22 cellular contexts compared by ENCODE assay signal in the genomic region with DNA sequence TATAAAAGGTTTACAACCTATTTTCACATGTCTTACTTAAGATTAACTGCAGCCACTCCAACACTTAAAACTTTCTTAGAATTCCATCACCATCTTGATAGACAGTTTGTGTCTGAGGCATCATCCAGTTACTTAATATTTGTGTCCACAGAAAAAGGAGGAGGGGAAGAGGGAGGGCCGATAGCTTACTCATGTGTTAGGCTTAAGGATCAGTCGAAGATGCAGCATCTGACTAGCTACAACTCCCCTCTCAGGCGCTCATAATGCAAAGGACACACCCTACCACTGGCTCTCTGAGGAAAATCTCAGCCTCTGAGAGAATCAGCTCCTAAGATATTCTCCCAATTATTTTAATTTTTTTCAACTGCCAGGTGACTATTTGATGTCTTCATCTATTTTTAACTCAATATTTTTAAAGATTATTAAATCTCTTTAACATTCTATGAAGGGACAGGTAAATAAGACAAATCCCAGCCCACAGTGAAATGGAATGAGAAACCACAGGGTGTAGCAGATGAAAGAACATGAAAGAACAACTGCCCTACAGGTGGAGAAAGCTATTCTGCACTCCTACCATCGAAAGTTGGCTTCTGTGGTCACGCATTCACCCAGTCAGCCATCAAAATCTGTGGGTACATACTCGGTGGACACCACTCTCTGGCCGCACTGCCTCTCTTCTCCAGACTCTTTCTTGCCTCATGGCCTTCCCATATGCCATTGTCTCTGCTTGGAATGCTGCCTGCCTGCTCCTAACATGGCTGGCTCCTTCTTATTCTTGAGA.
"Had no signal": no experiment of that assay in that cellular context is flagged by ENCODE, and none has a peak within 500 bp of the region (broad histone marks: within the 10 kb centered on the region; RNA-seq: fewer than 3 reads in every experiment).

No MANE protein-coding gene starts in this region.

- H3K27ac Mint-ChIP-seq: activated naive CD8-positive, alpha-beta T cell; activated T-cell treated with anti-CD3 and anti-CD28 coated beads, Interleukin-2, amount 50 U/mL, for 24 hours; activated T-helper 2 cell treated with anti-CD3 and anti-CD28 coated beads, Interferon-gamma antibody, Interleukin-2, Interleukin-4, amounts not matched to agents 10 μg/mL and 5 μg/mL and 100 μg/mL, durations not matched to agents 14 hours and 24 hours and 36 hours; stimulated activated memory B cell treated with anti-CD40 and anti-IgM and Interleukin-4, amounts not matched to agents 10 μg/mL and 1 μg/mL and 100 μg/mL, for 72 hours; WTC11 had no signal

- H3K4me3 Mint-ChIP-seq: activated naive CD8-positive, alpha-beta T cell; activated T-cell treated with anti-CD3 and anti-CD28 coated beads, Interleukin-2, amount 50 U/mL, for 24 hours; stimulated activated memory B cell treated with anti-CD40 and anti-IgM and Interleukin-4, amounts not matched to agents 10 μg/mL and 1 μg/mL and 100 μg/mL, for 72 hours; WTC11 had no signal

- H3K36me3 Mint-ChIP-seq: WTC11 had no signal

- H3K27me3 ChIP-seq: adrenal gland, colonic mucosa, dorsolateral prefrontal cortex, testis, vagina had no signal

- H3K36me3 ChIP-seq: adrenal gland, colonic mucosa had no signal

- H3K4me1 ChIP-seq: adrenal gland, colonic mucosa, testis, vagina had no signal

- DNase-seq: activated CD8-positive, alpha-beta memory T cell treated with anti-CD3 and anti-CD28 coated beads, Interleukin-2, amount 50 U/mL, for 4 hours; activated naive CD4-positive, alpha-beta T cell; activated T-cell treated with anti-CD3 and anti-CD28 coated beads, Interleukin-2, amount 50 U/mL, for 24 hours; adrenal gland; colonic mucosa; dorsolateral prefrontal cortex; foreskin fibroblast; kidney; naive thymus-derived CD4-positive, alpha-beta T cell; small intestine; stimulated activated CD4-positive, alpha-beta T cell treated with anti-CD3 and anti-CD28 coated beads, Interleukin-2, amount 100 ng/mL, for 24 hours; T-helper 9 cell; testis; trophoblast cell had no signal

- H3K4me1 Mint-ChIP-seq: WTC11 had no signal

- H3K27ac ChIP-seq: adrenal gland, colonic mucosa, testis, vagina had no signal

- H3K9me3 Mint-ChIP-seq: activated T-cell treated with anti-CD3 and anti-CD28 coated beads, Interleukin-2, amount 50 U/mL, for 24 hours; activated T-helper 2 cell treated with anti-CD3 and anti-CD28 coated beads, Interferon-gamma antibody, Interleukin-2, Interleukin-4, amounts not matched to agents 10 μg/mL and 5 μg/mL and 100 μg/mL, durations not matched to agents 14 hours and 24 hours and 36 hours; naive thymus-derived CD4-positive, alpha-beta T cell; stimulated activated memory B cell treated with anti-CD40 and anti-IgM and Interleukin-4, amounts not matched to agents 10 μg/mL and 1 μg/mL and 100 μg/mL, for 72 hours; WTC11 had no signal

- H3K27me3 Mint-ChIP-seq: activated naive CD8-positive, alpha-beta T cell; activated T-cell treated with anti-CD3 and anti-CD28 coated beads, Interleukin-2, amount 50 U/mL, for 24 hours; naive thymus-derived CD4-positive, alpha-beta T cell; stimulated activated memory B cell treated with anti-CD40 and anti-IgM and Interleukin-4, amounts not matched to agents 10 μg/mL and 1 μg/mL and 100 μg/mL, for 72 hours had no signal

- ATAC-seq: left lobe of liver; naive thymus-derived CD4-positive, alpha-beta T cell; sciatic nerve; stimulated activated memory B cell treated with anti-CD40 and anti-IgM and Interleukin-4, amounts not matched to agents 10 μg/mL and 1 μg/mL and 100 μg/mL, for 72 hours; WTC11 had no signal

- H3K9me3 ChIP-seq: adrenal gland, colonic mucosa, testis, vagina had no signal

- H3K4me3 ChIP-seq: adrenal gland, colonic mucosa, dorsolateral prefrontal cortex, lung, testis, vagina had no signal
